Comparison of ENCODE assay signal across 8 cellular contexts in genomic region chr3:168865022-168865551, GRCh38.
DNase-seq lines count a peak whose midpoint lies in the region; ATAC-seq, FAIRE-seq and TF ChIP-seq lines count a peak whose summit lies in the region.

No MANE protein-coding gene starts in this region.

- H3K9me3 Mint-ChIP-seq in activated naive CD4-positive, alpha-beta T cell treated with anti-CD3 and anti-CD28 coated beads, Interleukin-2, amount 10 ng/mL, durations not matched to agents 7 days and 5 days: no peaks in the 10 kb centered on the region

- H3K4me1 Mint-ChIP-seq in activated naive CD4-positive, alpha-beta T cell treated with anti-CD3 and anti-CD28 coated beads, Interleukin-2, amount 10 ng/mL, durations not matched to agents 7 days and 5 days: no peaks in the 10 kb centered on the region

- TF ChIP-seq CTCF in fibroblast of villous mesenchyme (IDR thresholded peaks at IDR 0.05; ENCODE audit: insufficient read depth, low read depth, low read length) (peak; percentile 77), tibial artery (IDR thresholded peaks at IDR 0.05) (peak; percentile 34 to 64)

- no peaks in the 10 kb centered on the region for H3K36me3 ChIP-seq in tibial artery

- H3K27me3 Mint-ChIP-seq in activated naive CD4-positive, alpha-beta T cell treated with anti-CD3 and anti-CD28 coated beads, Interleukin-2, amount 10 ng/mL, durations not matched to agents 7 days and 5 days: no peaks in the 10 kb centered on the region

- H3K4me3 ChIP-seq in fibroblast of villous mesenchyme (ENCODE audit: low read depth, low read length) (no peak overlapping the region), tibial artery (no peak overlapping the region)

- no peak overlapping the region for H3K4me3 Mint-ChIP-seq in activated naive CD4-positive, alpha-beta T cell treated with anti-CD3 and anti-CD28 coated beads, Interleukin-2, amount 10 ng/mL, durations not matched to agents 7 days and 5 days

- peak; percentile 87 for FAIRE-seq in RCC 7860 (lab: Jason Lieb, UNC)

- peaks cover 0 to 6% of the 10 kb centered on the region in 2 donors for H3K27me3 ChIP-seq in tibial artery

- no peaks in the 10 kb centered on the region for H3K36me3 Mint-ChIP-seq in activated naive CD4-positive, alpha-beta T cell treated with anti-CD3 and anti-CD28 coated beads, Interleukin-2, amount 10 ng/mL, durations not matched to agents 7 days and 5 days

- H3K9me3 ChIP-seq in tibial artery: no peaks in the 10 kb centered on the region

- H3K27ac Mint-ChIP-seq in activated naive CD4-positive, alpha-beta T cell treated with anti-CD3 and anti-CD28 coated beads, Interleukin-2, amount 10 ng/mL, durations not matched to agents 7 days and 5 days: no peak overlapping the region

- DNase-seq in Ammon's horn (ENCODE audit: low spot score) (peak; percentile 5), RCC 7860 (ENCODE audit: low spot score) (no peak), fibroblast of villous mesenchyme (ENCODE audit: low read depth) (peak; percentile 30), tibial artery (no peak), globus pallidus (ENCODE audit: low spot score) (no peak)
- DNase-seq in activated naive CD4-positive, alpha-beta T cell treated with anti-CD3 and anti-CD28 coated beads, Interleukin-2, amount 10 ng/mL, durations not matched to agents 7 days and 5 days: no peak

- intact Hi-C loops in tibial artery (cut with DNase I; ENCODE audit: low total_unique reads): no loop called here

- CTCF ChIA-PET in activated naive CD4-positive, alpha-beta T cell treated with anti-CD3 and anti-CD28 coated beads, Interleukin-2, amount 10 ng/mL, durations not matched to agents 7 days and 5 days (lab: Charles Lee): interaction anchor here (0.8 to 1.5 kb wide), 5 partner anchors 11 to 877 kb away, joined by 3 to 12 read pairs (median 4); no protein-coding TSS in a partner anchor

- ATAC-seq in GM18502 (IDR thresholded peaks at IDR 0.05; ENCODE audit: poor library complexity, unreplicated experiment) (peak; percentile 45), HG02763 (IDR thresholded peaks at IDR 0.05; ENCODE audit: unreplicated experiment) (no peak)

- H3K4me1 ChIP-seq in tibial artery: no peaks in the 10 kb centered on the region

- no peak overlapping the region for H3K27ac ChIP-seq in tibial artery

Comparison
In these comparisons a context has a peak if more than half of its experiments do, and no peak if none do; other contexts are left out.
1. DNase-seq: peak in Ammon's horn (single experiment) and fibroblast of villous mesenchyme (single experiment); none in RCC 7860 (single experiment), tibial artery (0 of 2), activated naive CD4-positive, alpha-beta T cell treated with anti-CD3 and anti-CD28 coated beads, Interleukin-2, amount 10 ng/mL, durations not matched to agents 7 days and 5 days (single experiment) and globus pallidus (single experiment).